In the genomic region with DNA sequence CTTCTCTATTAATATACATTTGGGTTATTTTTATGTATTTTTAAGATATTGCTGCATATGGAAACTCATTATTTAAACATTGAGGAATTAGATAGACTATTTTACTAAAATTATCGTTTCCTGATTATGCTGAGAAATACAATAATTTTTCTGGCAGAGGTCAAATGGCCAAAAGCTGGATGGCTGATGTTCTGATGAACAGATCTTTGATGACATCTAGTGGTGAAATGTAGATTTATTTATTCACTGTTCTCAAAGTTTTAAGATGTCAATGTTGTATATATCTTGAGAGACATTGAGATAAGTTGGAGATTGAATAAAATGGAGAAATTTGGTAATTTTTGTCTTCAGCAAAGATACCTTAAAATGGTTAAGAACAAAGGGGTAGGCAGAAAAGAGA, we compare ENCODE assay signal across 8 cellular contexts.
A peak's percentile ranks its signal among the peaks of the same experiment; 100 is the strongest.
DNase-seq lines count a peak whose midpoint lies in the region; ATAC-seq, FAIRE-seq and TF ChIP-seq lines count a peak whose summit lies in the region.

No MANE protein-coding gene starts in this region.

- no peak for DNase-seq in D721Med (ENCODE audit: insufficient read length, low spot score)
- peak; percentile 1 for DNase-seq in NCI-H2171 (lab: John Stamatoyannopoulos, UW)
- DNase-seq in central memory CD4-positive, alpha-beta T cell: peak; percentile 1
- peak; percentile 66 for DNase-seq in midbrain (lab: John Stamatoyannopoulos, UW)
- DNase-seq in activated CD4-positive, alpha-beta T cell treated with anti-CD3 and anti-CD28 coated beads for 1 hour: no peak
- no peak for DNase-seq in activated effector memory CD4-positive, alpha-beta T cell treated with anti-CD3 and anti-CD28 coated beads, Interleukin-2, amount 50 U/mL, for 16 hours
- no peak for DNase-seq in H54 (ENCODE audit: insufficient read length, low spot score)

- no peak for TF ChIP-seq POLR2A in H54 (IDR thresholded peaks at IDR 0.05; ENCODE audit: low read depth, low read length)

- peak; percentile 65 for TF ChIP-seq CTCF in D721Med (IDR thresholded peaks at IDR 0.05; ENCODE audit: insufficient read depth, missing control alignments)

- peak; percentile 44 for ATAC-seq in GM21723 (IDR thresholded peaks at IDR 0.05; ENCODE audit: unreplicated experiment)

- FAIRE-seq in D721Med (lab: Jason Lieb, UNC) (peak; percentile 88), H54 (lab: Jason Lieb, UNC) (no peak)

Comparison
In these comparisons a context has a peak if more than half of its experiments do, and no peak if none do; other contexts are left out.
1. DNase-seq: peak in NCI-H2171 (single experiment), central memory CD4-positive, alpha-beta T cell (single experiment) and midbrain (single experiment); none in D721Med (single experiment), activated CD4-positive, alpha-beta T cell treated with anti-CD3 and anti-CD28 coated beads for 1 hour (single experiment), activated effector memory CD4-positive, alpha-beta T cell treated with anti-CD3 and anti-CD28 coated beads, Interleukin-2, amount 50 U/mL, for 16 hours (single experiment) and H54 (single experiment).